Comparison of ENCODE assay signal across 11 cellular contexts in genomic region chr4:107826427-107826980, GRCh38. TPM values are rescaled to one million over a fixed set of nuclear protein-coding genes. Genes with fewer than 3 reads are reported as not detected.
A peak's percentile ranks its signal among the peaks of the same experiment; 100 is the strongest.
DNase-seq lines count a peak whose midpoint lies in the region; ATAC-seq and TF ChIP-seq lines count a peak whose summit lies in the region.
"Had no signal": no experiment of that assay in that cellular context is flagged by ENCODE, and none has a peak within 500 bp of the region (broad histone marks: within the 10 kb centered on the region; RNA-seq: fewer than 3 reads in every experiment).

No MANE protein-coding gene starts in this region.

- H3K27me3 Mint-ChIP-seq in activated T-helper 17 cell treated with anti-CD3 and anti-CD28 coated beads, Interleukin-2, amount 50 U/mL, for 72 hours, result peaks cover 38% of the 10 kb centered on the region

- H3K4me1 Mint-ChIP-seq in activated T-helper 17 cell treated with anti-CD3 and anti-CD28 coated beads, Interleukin-2, amount 50 U/mL, for 72 hours, result no peaks in the 10 kb centered on the region

- peaks cover 5 to 10% of the 10 kb centered on the region in 2 donors for H3K4me1 ChIP-seq in muscle layer of duodenum (ENCODE audit: control insufficient read depth in 1 of 2, insufficient read depth in 2 of 2, low read length in 2 of 2)
- H3K4me1 ChIP-seq: BLaER1 treated with 17β-estradiol and CSF1 and Interleukin-3, amounts not matched to agents 10 nM and 100 nM had no signal

- H3K36me3 Mint-ChIP-seq in activated T-helper 17 cell treated with anti-CD3 and anti-CD28 coated beads, Interleukin-2, amount 50 U/mL, for 72 hours (ENCODE audit: low read depth), result no peaks in the 10 kb centered on the region
- H3K36me3 Mint-ChIP-seq: memory B cell had no signal

- TF ChIP-seq CTCF in 22Rv1 (IDR thresholded peaks at IDR 0.05) (no peak), epithelial cell of proximal tubule (conservative IDR thresholded peaks at IDR 0.05; ENCODE audit: low read depth, low read length) (no peak)

- H3K9me3 ChIP-seq in muscle layer of duodenum (ENCODE audit: control insufficient read depth in 1 of 2, low read length in 2 of 2), result no peaks in the 10 kb centered on the region

- H3K4me3 Mint-ChIP-seq in activated T-helper 17 cell treated with anti-CD3 and anti-CD28 coated beads, Interleukin-2, amount 50 U/mL, for 72 hours, result no peak overlapping the region

- H3K27ac Mint-ChIP-seq in activated T-helper 17 cell treated with anti-CD3 and anti-CD28 coated beads, Interleukin-2, amount 50 U/mL, for 72 hours, result no peak overlapping the region
- H3K27ac Mint-ChIP-seq: memory B cell had no signal

- H3K27me3 ChIP-seq in muscle layer of duodenum (ENCODE audit: low read depth, low read length), result no peaks in the 10 kb centered on the region
- H3K27me3 ChIP-seq: BLaER1 treated with 17β-estradiol and CSF1 and Interleukin-3, amounts not matched to agents 10 nM and 100 nM had no signal

- DNase-seq in LoVo (ENCODE audit: low spot score) (peak; percentile 61), epithelial cell of proximal tubule (ENCODE audit: low read depth) (no peak), G401 (ENCODE audit: low spot score) (no peak)
- no peak for DNase-seq in activated CD8-positive, alpha-beta memory T cell treated with anti-CD3 and anti-CD28 coated beads, Interleukin-2, amount 50 U/mL, for 48 hours
- DNase-seq: NCI-H146 had no signal

- in situ Hi-C loops in G401 (cut with HindIII; ENCODE audit: low sequenced_read_pairs), result no loop called here

- H3K36me3 ChIP-seq in muscle layer of duodenum (ENCODE audit: control insufficient read depth in 1 of 2, insufficient read depth in 2 of 2, low read length in 2 of 2), result no peaks in the 10 kb centered on the region
- H3K36me3 ChIP-seq: BLaER1 treated with 17β-estradiol and CSF1 and Interleukin-3, amounts not matched to agents 10 nM and 100 nM had no signal

- H3K4me3 ChIP-seq in epithelial cell of proximal tubule (ENCODE audit: low read depth, low read length) (peak overlapping the region; percentile 83), muscle layer of duodenum (ENCODE audit: low read depth in 1 of 2, low read length in 2 of 2) (peak overlapping the region; percentile 80 to 83)
- H3K4me3 ChIP-seq: BLaER1 treated with 17β-estradiol and CSF1 and Interleukin-3, amounts not matched to agents 10 nM and 100 nM had no signal

- H3K27ac ChIP-seq in 22Rv1, result peak overlapping the region; percentile 91
- H3K27ac ChIP-seq in muscle layer of duodenum (ENCODE audit: low read length), result peak overlapping the region; percentile 91
- H3K27ac ChIP-seq: BLaER1 treated with 17β-estradiol and CSF1 and Interleukin-3, amounts not matched to agents 10 nM and 100 nM had no signal

- ATAC-seq in activated T-helper 17 cell treated with anti-CD3 and anti-CD28 coated beads, Interleukin-2, amount 50 U/mL, for 72 hours (replicated peaks), result no peak
- no peak for ATAC-seq in GM18870 (IDR thresholded peaks at IDR 0.05; ENCODE audit: unreplicated experiment)

- no peaks in the 10 kb centered on the region for H3K9me3 Mint-ChIP-seq in activated T-helper 17 cell treated with anti-CD3 and anti-CD28 coated beads, Interleukin-2, amount 50 U/mL, for 72 hours
- H3K9me3 Mint-ChIP-seq: memory B cell had no signal

RNA-seq across cellular contexts. Expression of gene SGMS2, which starts 1.8 kb away (rescaled TPM):
- 77.2 and 84.2 TPM in 2 replicates for total RNA-seq in epithelial cell of proximal tubule
- 1 to 10 TPM in 1 of 2 donors, under 1 TPM in 1; 0.19 to 1.2 TPM for total RNA-seq in activated T-helper 17 cell treated with anti-CD3 and anti-CD28 coated beads, Interleukin-2, amount 50 U/mL, for 72 hours
- total RNA-seq in G401 (2014; rRNA removed; shearing (Covaris generic)), result not detected in 2 replicates

Comparison
In these comparisons a context has a peak if more than half of its experiments do, and no peak if none do; other contexts are left out.
1. RNA of gene SGMS2, which starts 1.8 kb away (total RNA-seq): 77.2 to 84.2 TPM in epithelial cell of proximal tubule; 0.19 to 1.2 TPM in activated T-helper 17 cell treated with anti-CD3 and anti-CD28 coated beads, Interleukin-2, amount 50 U/mL, for 72 hours and not detected in G401; every median in the first group is over 10 times any median in the second.